18 cellular contexts compared by ENCODE assay signal in the genomic region with DNA sequence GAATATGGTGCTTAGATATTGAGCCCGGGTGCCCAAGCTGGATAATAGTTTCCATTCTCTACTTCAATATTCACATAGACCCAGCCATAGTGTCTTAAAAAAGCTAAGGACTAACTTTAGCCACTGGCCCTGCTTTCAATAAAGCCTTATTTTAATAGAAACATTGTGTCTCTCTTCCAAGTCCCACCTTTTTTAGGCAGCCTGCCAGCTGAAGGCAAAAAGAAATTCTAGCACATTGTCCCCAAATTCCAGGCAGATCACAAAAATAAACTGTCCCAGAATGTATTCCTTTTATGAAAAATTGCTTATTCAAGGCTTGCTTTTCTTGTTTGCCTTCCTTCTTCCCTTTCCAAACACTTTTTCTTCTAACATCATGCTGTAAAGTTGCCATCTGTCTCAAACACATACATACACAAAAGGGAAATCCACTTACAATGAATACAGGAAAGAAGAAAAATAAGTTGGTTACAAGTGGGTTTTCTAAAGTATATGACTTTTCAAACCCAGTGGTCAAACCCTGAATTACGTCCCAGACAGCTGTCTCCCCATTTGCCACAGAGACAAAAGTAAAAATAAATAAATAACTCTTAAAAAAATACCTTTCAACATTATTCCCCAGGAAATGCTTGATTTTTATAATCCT.
DNase-seq lines count a peak whose midpoint lies in the region; ATAC-seq and TF ChIP-seq lines count a peak whose summit lies in the region.
"Had no signal": no experiment of that assay in that cellular context is flagged by ENCODE, and none has a peak within 500 bp of the region (broad histone marks: within the 10 kb centered on the region; RNA-seq: fewer than 3 reads in every experiment).

No MANE protein-coding gene starts in this region.

- H3K9me3 Mint-ChIP-seq in activated naive CD4-positive, alpha-beta T cell treated with anti-CD3 and anti-CD28 coated beads, Interleukin-2, amount 50 U/mL, for 72 hours = no peaks in the 10 kb centered on the region
- H3K9me3 Mint-ChIP-seq: CD8-positive, alpha-beta T cell; T-cell had no signal

- H3K27ac Mint-ChIP-seq in activated naive CD4-positive, alpha-beta T cell treated with anti-CD3 and anti-CD28 coated beads, Interleukin-2, amount 50 U/mL, for 72 hours = no peak overlapping the region
- H3K27ac Mint-ChIP-seq: CD8-positive, alpha-beta T cell; T-cell had no signal

- H3K36me3 ChIP-seq in SJCRH30 (no peaks in the 10 kb centered on the region), BE2C (no peaks in the 10 kb centered on the region)
- H3K36me3 ChIP-seq: HAP-1 had no signal

- H3K9me3 ChIP-seq in SJCRH30 (replicated peaks) = no peaks in the 10 kb centered on the region
- H3K9me3 ChIP-seq in BE2C = no peaks in the 10 kb centered on the region
- H3K9me3 ChIP-seq: HAP-1 had no signal

- H3K36me3 Mint-ChIP-seq in activated naive CD4-positive, alpha-beta T cell treated with anti-CD3 and anti-CD28 coated beads, Interleukin-2, amount 50 U/mL, for 72 hours = no peaks in the 10 kb centered on the region
- H3K36me3 Mint-ChIP-seq: CD8-positive, alpha-beta T cell; T-cell had no signal

- ATAC-seq in activated naive CD4-positive, alpha-beta T cell treated with anti-CD3 and anti-CD28 coated beads, Interleukin-2, amount 50 U/mL, for 72 hours = no peak
- no peak for ATAC-seq in GM18511 (IDR thresholded peaks at IDR 0.05; ENCODE audit: unreplicated experiment)
- ATAC-seq: CD8-positive, alpha-beta T cell; K562; Panc1; T-cell had no signal

- H3K27me3 ChIP-seq in SJCRH30 (no peaks in the 10 kb centered on the region), BE2C (no peaks in the 10 kb centered on the region)

- H3K4me1 ChIP-seq in SJCRH30 = peaks cover 19% of the 10 kb centered on the region
- H3K4me1 ChIP-seq in BE2C = no peaks in the 10 kb centered on the region
- H3K4me1 ChIP-seq: HAP-1 had no signal

- H3K4me3 ChIP-seq in SJCRH30 (peak overlapping the region; percentile 4; the same call in 1 of the 2 replicates), epithelial cell of proximal tubule (ENCODE audit: low read depth, low read length) (no peak overlapping the region), BE2C (ENCODE audit: low read depth, low read length) (no peak overlapping the region)
- H3K4me3 ChIP-seq: HAP-1, K562, SK-N-MC had no signal

- TF ChIP-seq CTCF in epithelial cell of proximal tubule (conservative IDR thresholded peaks at IDR 0.05; ENCODE audit: low read depth, low read length) (peak; percentile 9), BE2C (IDR thresholded peaks at IDR 0.05; ENCODE audit: low read depth, low read length) (no peak)

- peak overlapping the region; percentile 52 for H3K27ac ChIP-seq in SJCRH30
- H3K27ac ChIP-seq: SK-N-MC had no signal

- peak; percentile 6 for DNase-seq in HT-29 (ENCODE audit: low spot score)
- peak; percentile 52 to 64 for DNase-seq in SJCRH30
- no peak for DNase-seq in epithelial cell of proximal tubule (ENCODE audit: low read depth)
- peak; percentile 22 for DNase-seq in superior temporal gyrus (ENCODE audit: extremely low spot score)
- no peak for DNase-seq in cerebellar cortex (ENCODE audit: low spot score)
- DNase-seq in BE2C = no peak
- DNase-seq in activated naive CD4-positive, alpha-beta T cell treated with anti-CD3 and anti-CD28 coated beads, Interleukin-2, amount 50 U/mL, for 72 hours (ENCODE audit: low spot score in 2 of 2) = no peak
- DNase-seq: CD8-positive, alpha-beta T cell; MV-4-11; NCI-H1417 treated with DMSO at 0.1 percent for 48 hours; NCI-H1930; NCI-H69; T-cell had no signal

Comparison
In these comparisons a context has a peak if more than half of its experiments do, and no peak if none do; other contexts are left out.
1. DNase-seq: peak in HT-29 (single experiment), SJCRH30 (2 of 2) and superior temporal gyrus (single experiment); none in epithelial cell of proximal tubule (single experiment), cerebellar cortex (single experiment), BE2C (single experiment) and activated naive CD4-positive, alpha-beta T cell treated with anti-CD3 and anti-CD28 coated beads, Interleukin-2, amount 50 U/mL, for 72 hours (0 of 2).